11 cellular contexts compared by ENCODE assay signal in the genomic region with DNA sequence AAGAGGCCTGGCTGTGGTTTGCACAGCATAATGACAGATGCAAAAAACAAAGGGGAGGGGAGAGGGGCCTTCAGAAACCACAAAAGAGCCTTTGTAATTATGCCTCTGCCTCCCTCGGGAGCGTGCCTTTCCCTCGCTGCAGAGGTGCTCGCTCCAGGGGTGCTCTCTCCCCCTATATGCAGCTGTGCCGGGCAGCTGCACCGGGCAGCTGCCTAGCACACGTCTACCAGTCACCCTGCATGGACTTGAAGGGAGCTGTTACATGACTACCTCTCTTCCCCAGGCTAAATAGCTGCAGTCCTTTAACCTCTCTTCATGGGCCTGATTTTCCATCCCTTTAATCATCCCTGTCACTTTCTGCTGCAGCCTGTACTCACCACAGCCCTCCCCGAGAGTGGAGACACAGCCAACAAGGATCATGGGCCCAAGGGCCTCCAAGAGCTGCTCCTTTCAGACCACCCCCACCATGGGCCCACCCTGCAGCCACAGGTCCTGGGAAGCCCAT.
DNase-seq lines count a peak whose midpoint lies in the region; ATAC-seq and TF ChIP-seq lines count a peak whose summit lies in the region.
"Had no signal": no experiment of that assay in that cellular context is flagged by ENCODE, and none has a peak within 500 bp of the region (broad histone marks: within the 10 kb centered on the region; RNA-seq: fewer than 3 reads in every experiment).

No MANE protein-coding gene starts in this region.

- peak; percentile 63 for ATAC-seq in left lung
- ATAC-seq in activated naive CD8-positive, alpha-beta T cell treated with anti-CD3 and anti-CD28 coated beads, Interleukin-2, amount 50 U/mL, for 24 hours, result no peak

- H3K9me3 Mint-ChIP-seq in activated naive CD8-positive, alpha-beta T cell treated with anti-CD3 and anti-CD28 coated beads, Interleukin-2, amount 50 U/mL, for 24 hours, result no peaks in the 10 kb centered on the region

- H3K4me1 ChIP-seq in left lung (peaks cover 0 to 7% of the 10 kb centered on the region in 2 donors), transverse colon (peaks cover 12 to 27% (median 15%) of the 10 kb centered on the region in 4 donors)

- in situ Hi-C loops in transverse colon (cut with MboI; ENCODE audit: low pct_ligation_motif_present in 1 of 4, low pct_unique_long_range_greater_than_20kb in 1 of 4, low sequenced_read_pairs in 3 of 4), result no loop called here

- no peaks in the 10 kb centered on the region for H3K27me3 ChIP-seq in left lung
- H3K27me3 ChIP-seq in transverse colon, result no peaks in the 10 kb centered on the region

- no peak overlapping the region for H3K27ac Mint-ChIP-seq in activated naive CD8-positive, alpha-beta T cell treated with anti-CD3 and anti-CD28 coated beads, Interleukin-2, amount 50 U/mL, for 24 hours
- H3K27ac Mint-ChIP-seq: immature natural killer cell had no signal

- H3K36me3 ChIP-seq in left lung (no peaks in the 10 kb centered on the region), transverse colon (no peaks in the 10 kb centered on the region)

- no peak for TF ChIP-seq EP300 in transverse colon (IDR thresholded peaks at IDR 0.05; ENCODE audit: low read depth)

- H3K4me3 Mint-ChIP-seq in activated naive CD8-positive, alpha-beta T cell treated with anti-CD3 and anti-CD28 coated beads, Interleukin-2, amount 50 U/mL, for 24 hours, result no peak overlapping the region
- H3K4me3 Mint-ChIP-seq: immature natural killer cell had no signal

- H3K4me3 ChIP-seq in left lung (no peak overlapping the region), transverse colon (no peak overlapping the region)

- no peak for TF ChIP-seq POLR2A in transverse colon (IDR thresholded peaks at IDR 0.05)

- TF ChIP-seq CTCF in left lung (IDR thresholded peaks at IDR 0.05) (no peak), transverse colon (IDR thresholded peaks at IDR 0.05) (no peak)

- no peaks in the 10 kb centered on the region for H3K4me1 Mint-ChIP-seq in activated naive CD8-positive, alpha-beta T cell treated with anti-CD3 and anti-CD28 coated beads, Interleukin-2, amount 50 U/mL, for 24 hours

- no peaks in the 10 kb centered on the region for H3K36me3 Mint-ChIP-seq in activated naive CD8-positive, alpha-beta T cell treated with anti-CD3 and anti-CD28 coated beads, Interleukin-2, amount 50 U/mL, for 24 hours (ENCODE audit: low read depth)

- DNase-seq in NCI-H1436 (lab: John Stamatoyannopoulos, UW), result peak; percentile 67
- no peak for DNase-seq in NCI-H1436 treated with DMSO at 0.1 percent for 48 hours (lab: John Stamatoyannopoulos, UW)
- DNase-seq in RPMI7951 (ENCODE audit: low read depth), result peak; percentile 68
- DNase-seq in left lung, result peak in 1 of 2 donors; percentile 70
- DNase-seq in transverse colon, result no peak
- no peak for DNase-seq in ureter (ENCODE audit: low spot score)
- DNase-seq in stimulated activated CD4-positive, alpha-beta T cell treated with anti-CD3 and anti-CD28 coated beads, Interleukin-4, amount 100 ng/mL, for 4 hours, result no peak
- DNase-seq in activated naive CD8-positive, alpha-beta T cell treated with anti-CD3 and anti-CD28 coated beads, Interleukin-2, amount 50 U/mL, for 24 hours, result no peak
- DNase-seq: activated T-cell treated with anti-CD3 and anti-CD28 coated beads, Interleukin-2, amount 50 U/mL, for 1 hour; immature natural killer cell had no signal

- no peaks in the 10 kb centered on the region for H3K9me3 ChIP-seq in left lung
- H3K9me3 ChIP-seq in transverse colon, result no peaks in the 10 kb centered on the region

- WGBS in transverse colon (ENCODE audit: low coverage in 1 of 2), 2 donors, result 44% methylated on average over 7 of the region's 8 CpGs; no CpG with 5 or more reads in 1 of the 2 donors

- H3K27me3 Mint-ChIP-seq in activated naive CD8-positive, alpha-beta T cell treated with anti-CD3 and anti-CD28 coated beads, Interleukin-2, amount 50 U/mL, for 24 hours, result peaks cover 7% of the 10 kb centered on the region

- intact Hi-C loops in left lung (cut with DNase I) (no loop called here), transverse colon (cut with DNase I; ENCODE audit: low total_unique reads) (no loop called here)

- H3K27ac ChIP-seq in left lung (peak overlapping the region in 1 of 2 donors; percentile 39), transverse colon (peak overlapping the region; percentile 3 to 43 (median 16))
- H3K27ac ChIP-seq: 22Rv1 had no signal

Comparison
In these comparisons a context has a peak if more than half of its experiments do, and no peak if none do; other contexts are left out.
1. DNase-seq: peak in NCI-H1436 (single experiment) and RPMI7951 (single experiment); none in NCI-H1436 treated with DMSO at 0.1 percent for 48 hours (single experiment), transverse colon (single experiment), ureter (single experiment), stimulated activated CD4-positive, alpha-beta T cell treated with anti-CD3 and anti-CD28 coated beads, Interleukin-4, amount 100 ng/mL, for 4 hours (0 of 2) and activated naive CD8-positive, alpha-beta T cell treated with anti-CD3 and anti-CD28 coated beads, Interleukin-2, amount 50 U/mL, for 24 hours (single experiment).